1 cellular context compared by ENCODE assay signal in genomic region chr9:79604149-79604548, GRCh38.
TF ChIP-seq lines count a peak whose summit lies in the region.

No MANE protein-coding gene starts in this region.

TF ChIP-seq in GM12878, 131 proteins besides CTCF, POLR2A, EP300 and RAD21:
- no peak for TF ChIP-seq KLF5 (IDR thresholded peaks at IDR 0.05; ENCODE audit: partially characterized antibody)
- TF ChIP-seq CHD4 (IDR thresholded peaks at IDR 0.05) = no peak
- no peak for TF ChIP-seq LARP7 (IDR thresholded peaks at IDR 0.05)
- TF ChIP-seq, protein P1, sequence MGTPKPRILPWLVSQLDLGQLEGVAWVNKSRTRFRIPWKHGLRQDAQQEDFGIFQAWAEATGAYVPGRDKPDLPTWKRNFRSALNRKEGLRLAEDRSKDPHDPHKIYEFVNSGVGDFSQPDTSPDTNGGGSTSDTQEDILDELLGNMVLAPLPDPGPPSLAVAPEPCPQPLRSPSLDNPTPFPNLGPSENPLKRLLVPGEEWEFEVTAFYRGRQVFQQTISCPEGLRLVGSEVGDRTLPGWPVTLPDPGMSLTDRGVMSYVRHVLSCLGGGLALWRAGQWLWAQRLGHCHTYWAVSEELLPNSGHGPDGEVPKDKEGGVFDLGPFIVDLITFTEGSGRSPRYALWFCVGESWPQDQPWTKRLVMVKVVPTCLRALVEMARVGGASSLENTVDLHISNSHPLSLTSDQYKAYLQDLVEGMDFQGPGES (IDR thresholded peaks at IDR 0.05) = no peak
- TF ChIP-seq POU2F2 (IDR thresholded peaks at IDR 0.05; ENCODE audit: borderline replicate concordance, low read depth, low read length) = no peak
- TF ChIP-seq BACH1 (IDR thresholded peaks at IDR 0.05; ENCODE audit: borderline replicate concordance) = no peak
- TF ChIP-seq, protein P2, sequence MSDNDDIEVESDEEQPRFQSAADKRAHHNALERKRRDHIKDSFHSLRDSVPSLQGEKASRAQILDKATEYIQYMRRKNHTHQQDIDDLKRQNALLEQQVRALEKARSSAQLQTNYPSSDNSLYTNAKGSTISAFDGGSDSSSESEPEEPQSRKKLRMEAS (IDR thresholded peaks at IDR 0.05; ENCODE audit: low read depth, low read length) = no peak
- no peak for TF ChIP-seq KDM1A (IDR thresholded peaks at IDR 0.05; ENCODE audit: borderline replicate concordance)
- TF ChIP-seq NFYA (IDR thresholded peaks at IDR 0.05; ENCODE audit: borderline replicate concordance, low read depth, low read length) = no peak
- no peak for TF ChIP-seq EGR1 (IDR thresholded peaks at IDR 0.05; ENCODE audit: borderline replicate concordance in 1 of 2, low read depth in 2 of 2, low read length in 2 of 2)
TF ChIP-seq in GM12878: peak in this region for 0.
